19 cellular contexts compared by ENCODE assay signal in genomic region chr14:37428954-37429353, GRCh38.
"Had no signal": no experiment of that assay in that cellular context is flagged by ENCODE, and none has a peak within 500 bp of the region (broad histone marks: within the 10 kb centered on the region; RNA-seq: fewer than 3 reads in every experiment).

No MANE protein-coding gene starts in this region.

- DNase-seq: activated CD4-positive, alpha-beta T cell treated with anti-CD3 and anti-CD28 coated beads, Interleukin-2, amount 50 U/mL, for 4 hours; activated gamma-delta T cell; adrenal gland; effector memory CD4-positive, alpha-beta T cell; foreskin melanocyte; kidney; left ventricle myocardium inferior; mesenchymal stem cell; naive thymus-derived CD8-positive, alpha-beta T cell; ovary; stimulated activated CD4-positive, alpha-beta T cell treated with anti-CD3 and anti-CD28 coated beads, Interleukin-1b, Interleukin-23, amount 100 ng/mL, for 48 hours; stimulated activated naive CD8-positive, alpha-beta T cell treated with anti-CD3 and anti-CD28 coated beads, Interleukin-15, Interleukin-2, amounts not matched to agents 100 U/mL and 50 U/mL, for 24 hours; substantia nigra; T-helper 2 cell; WERI-Rb-1 had no signal

- H3K27ac Mint-ChIP-seq: activated naive CD4-positive, alpha-beta T cell treated with anti-CD3 and anti-CD28 coated beads, Interleukin-2, amount 50 U/mL, for 72 hours; dendritic cell treated with granulocyte-macrophage colony-stimulating factor and Interleukin-4, amounts not matched to agents 40 ng/mL and 50 ng/mL, for 4 days; naive thymus-derived CD8-positive, alpha-beta T cell had no signal

- H3K4me1 Mint-ChIP-seq: naive thymus-derived CD8-positive, alpha-beta T cell had no signal

- H3K27me3 ChIP-seq: adrenal gland, cardiac muscle cell, ovary, tibial nerve had no signal

- H3K9me3 ChIP-seq: adrenal gland, left ventricle myocardium inferior, ovary, tibial nerve had no signal

- H3K4me1 ChIP-seq: adrenal gland, left ventricle myocardium inferior, tibial nerve had no signal

- H3K4me3 ChIP-seq: adrenal gland, cardiac muscle cell, left ventricle myocardium inferior, ovary, tibial nerve had no signal

- H3K36me3 Mint-ChIP-seq: activated naive CD4-positive, alpha-beta T cell treated with anti-CD3 and anti-CD28 coated beads, Interleukin-2, amount 50 U/mL, for 72 hours; naive thymus-derived CD8-positive, alpha-beta T cell had no signal

- H3K27ac ChIP-seq: adrenal gland, cardiac muscle cell, left ventricle myocardium inferior, ovary, tibial nerve, WERI-Rb-1 had no signal

- ATAC-seq: activated naive CD4-positive, alpha-beta T cell treated with anti-CD3 and anti-CD28 coated beads, Interleukin-2, amount 50 U/mL, for 72 hours; naive thymus-derived CD8-positive, alpha-beta T cell; stimulated activated naive CD8-positive, alpha-beta T cell treated with anti-CD3 and anti-CD28 coated beads, Interleukin-15, Interleukin-2, amounts not matched to agents 100 U/mL and 50 U/mL, for 24 hours had no signal

- H3K4me3 Mint-ChIP-seq: dendritic cell treated with granulocyte-macrophage colony-stimulating factor and Interleukin-4, amounts not matched to agents 40 ng/mL and 50 ng/mL, for 4 days; naive thymus-derived CD8-positive, alpha-beta T cell had no signal

- H3K36me3 ChIP-seq: adrenal gland, cardiac muscle cell, left ventricle myocardium inferior, ovary, WERI-Rb-1 had no signal

- H3K27me3 Mint-ChIP-seq: dendritic cell treated with granulocyte-macrophage colony-stimulating factor and Interleukin-4, amounts not matched to agents 40 ng/mL and 50 ng/mL, for 4 days; naive thymus-derived CD8-positive, alpha-beta T cell had no signal
